Comparison of ENCODE assay signal across 1 cellular context in genomic region chr11:66107600-66108151, GRCh38.
TF ChIP-seq lines count a peak whose summit lies in the region.

No MANE protein-coding gene starts in this region.

TF ChIP-seq in HCT116, 20 proteins besides CTCF, POLR2A, EP300 and RAD21 (continued from another document):
- no peak for TF ChIP-seq REST (IDR thresholded peaks at IDR 0.05; ENCODE audit: low read depth)
- TF ChIP-seq SRF (IDR thresholded peaks at IDR 0.05; ENCODE audit: low read depth): no peak
- TF ChIP-seq EGR1 (IDR thresholded peaks at IDR 0.05; ENCODE audit: low read depth): no peak
- TF ChIP-seq ZFX (IDR thresholded peaks at IDR 0.05): no peak
- TF ChIP-seq MAX (IDR thresholded peaks at IDR 0.05): no peak
- TF ChIP-seq CBX3 (IDR thresholded peaks at IDR 0.05; ENCODE audit: low read depth): no peak
- TF ChIP-seq EZH2 (IDR thresholded peaks at IDR 0.05): no peak
- no peak for TF ChIP-seq POLR2AphosphoS5 (IDR thresholded peaks at IDR 0.05; ENCODE audit: low read depth, low read length)
- no peak for TF ChIP-seq ELF1 (IDR thresholded peaks at IDR 0.05; ENCODE audit: borderline replicate concordance, low read depth)
